Comparison of ENCODE assay signal across 8 cellular contexts in the genomic region with DNA sequence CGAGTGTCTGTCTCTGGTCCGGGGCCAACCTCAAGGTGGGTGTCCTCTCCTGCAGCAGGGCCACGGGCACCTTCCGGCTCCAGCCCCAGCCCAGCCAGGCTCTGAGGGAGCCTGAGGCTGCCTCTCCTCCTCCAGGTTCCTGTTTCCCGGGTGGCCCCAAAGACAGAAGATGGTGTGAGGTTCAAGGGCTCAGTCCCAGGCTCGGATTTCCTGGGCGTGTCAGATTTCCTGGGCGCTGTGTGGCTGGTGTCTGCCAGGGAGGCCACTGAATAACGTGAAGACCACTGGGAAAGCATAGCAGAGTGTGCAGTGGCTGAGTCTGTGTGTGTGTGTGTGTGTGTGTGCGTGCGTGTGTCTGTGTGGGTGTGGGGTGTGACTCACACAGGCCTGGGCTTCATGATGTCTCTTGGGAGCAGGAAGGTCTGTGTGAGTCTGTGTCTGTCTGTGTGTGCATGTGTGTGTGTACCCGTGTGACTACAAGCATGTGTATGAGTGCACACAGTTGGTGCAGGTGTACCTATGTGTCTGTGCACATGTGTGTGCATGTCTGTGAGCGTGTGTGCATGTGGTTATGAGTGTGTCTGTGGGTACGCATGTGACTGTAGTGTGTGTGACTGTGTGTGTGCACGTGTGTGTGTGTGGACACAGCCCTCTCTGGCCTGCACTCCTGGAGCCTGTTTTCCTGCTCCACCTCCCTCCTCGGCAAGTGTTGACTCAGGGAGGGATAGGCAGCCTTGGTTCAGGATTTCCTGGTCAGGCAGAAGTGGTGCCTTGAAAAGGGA. TPM values are rescaled to one million over a fixed set of nuclear protein-coding genes. Genes with fewer than 3 reads are reported as not detected.
DNase-seq lines count a peak whose midpoint lies in the region; ATAC-seq and TF ChIP-seq lines count a peak whose summit lies in the region.

No MANE protein-coding gene starts in this region.

- TF ChIP-seq POLR2A in body of pancreas (IDR thresholded peaks at IDR 0.05), result no peak
- no peak for TF ChIP-seq POLR2A in stomach (IDR thresholded peaks at IDR 0.05)

- peak; percentile 48 for DNase-seq in DMS53 treated with DMSO at 0.1 percent for 48 hours (lab: John Stamatoyannopoulos, UW; ENCODE audit: unreplicated experiment)
- DNase-seq in NCI-H2107 treated with DMSO at 0.1 percent for 48 hours (lab: John Stamatoyannopoulos, UW; ENCODE audit: unreplicated experiment), result peak; percentile 52
- DNase-seq in body of pancreas, result peak in 1 of 4 donors; percentile 61
- DNase-seq in lung (ENCODE audit: low spot score), result peak; percentile 76
- peak; percentile 73 for DNase-seq in stomach
- DNase-seq in OCI-M2 (lab: John Stamatoyannopoulos, UW; ENCODE audit: unreplicated experiment), result no peak

- peak; percentile 33 for ATAC-seq in body of pancreas
- ATAC-seq in lung (ENCODE audit: insufficient read depth, low FRiP score), result peak; percentile 63
- no peak for ATAC-seq in GM18870 (IDR thresholded peaks at IDR 0.05; ENCODE audit: unreplicated experiment)
- ATAC-seq in GM18873 (IDR thresholded peaks at IDR 0.05; ENCODE audit: low FRiP score, unreplicated experiment), result no peak

- H3K27me3 ChIP-seq in body of pancreas, result no peaks in the 10 kb centered on the region
- no peaks in the 10 kb centered on the region for H3K27me3 ChIP-seq in lung (ENCODE audit: control insufficient read depth, insufficient read depth)
- peaks cover 0 to 4% (median 0%) of the 10 kb centered on the region in 3 donors for H3K27me3 ChIP-seq in stomach

- no peaks in the 10 kb centered on the region for H3K36me3 ChIP-seq in body of pancreas (replicated peaks in 1 of 2; ENCODE audit: insufficient read depth in 1 of 2, low read depth in 2 of 2)
- no peaks in the 10 kb centered on the region for H3K36me3 ChIP-seq in lung (ENCODE audit: control insufficient read depth in 2 of 2, insufficient read depth in 2 of 2, low read length in 2 of 2)
- no peaks in the 10 kb centered on the region for H3K36me3 ChIP-seq in stomach

- H3K4me3 ChIP-seq in body of pancreas (no peak overlapping the region), lung (no peak overlapping the region), stomach (no peak overlapping the region)

- WGBS in body of pancreas, 2 donors, result 62 to 86% methylated on average over 1 to 15 of the region's 16 CpGs
- 26 to 34% methylated on average over 16 of the region's 16 CpGs for WGBS in lung, 2 donors
- WGBS in stomach, 5 donors, result 20 to 42% (median 34%) methylated on average over 9 to 16 of the region's 16 CpGs

- H3K27ac ChIP-seq in body of pancreas (no peak overlapping the region), lung (ENCODE audit: low read depth in 1 of 2, low read length in 1 of 2) (peak overlapping the region in 1 of 2 donors; percentile 77), stomach (peak overlapping the region; percentile 58 to 89 (median 82))

- peak in 1 of 7 experiments; percentile 36 for TF ChIP-seq CTCF in body of pancreas (IDR thresholded peaks at IDR 0.05)
- TF ChIP-seq CTCF in lung (IDR thresholded peaks at IDR 0.05; ENCODE audit: control extremely low read depth, extremely low read depth), result no peak
- TF ChIP-seq CTCF in stomach (IDR thresholded peaks at IDR 0.05), result no peak

- no peak for TF ChIP-seq EP300 in stomach (IDR thresholded peaks at IDR 0.05)

- H3K9me3 ChIP-seq in body of pancreas (no peaks in the 10 kb centered on the region), lung (ENCODE audit: control insufficient read depth in 2 of 2, insufficient read depth in 1 of 2, low read length in 1 of 2) (peaks cover 0 to 3% of the 10 kb centered on the region in 2 donors), stomach (no peaks in the 10 kb centered on the region)

- H3K4me1 ChIP-seq in body of pancreas, result peaks cover 8% of the 10 kb centered on the region
- peaks cover 0 to 12% of the 10 kb centered on the region in 2 donors for H3K4me1 ChIP-seq in lung (ENCODE audit: control insufficient read depth in 2 of 2, insufficient read depth in 2 of 2, low read length in 2 of 2)
- peaks cover 32 to 55% (median 49%) of the 10 kb centered on the region in 4 donors for H3K4me1 ChIP-seq in stomach

- intact Hi-C loops in body of pancreas (cut with DNase I), result no loop called here
- intact Hi-C loops in stomach (cut with DNase I; ENCODE audit: low total_unique reads), result no loop called here

RNA-seq across cellular contexts. Expression of gene CEBPA, which starts 28.3 kb away (rescaled TPM):
- total RNA-seq in body of pancreas (10 to 100 TPM; 12.5 to 73.2 TPM), lung (10 to 100 TPM; 51.3 to 71.0 TPM), stomach (100 to 1,000 TPM in 1 of 5 donors, 10 to 100 TPM in 3, 1 to 10 TPM in 1; 9.9 to 167 (median 18.7) TPM)
- polyA plus RNA-seq in lung (10 to 100 TPM; 20.4 to 93.8 TPM), stomach (10 to 100 TPM; 14.6 to 22.6 (median 19.1) TPM)

RNA-seq across cellular contexts. Expression of gene SLC7A10, which starts 48.4 kb away (rescaled TPM):
- 1 to 10 TPM in 1 of 2 donors, under 1 TPM in 1; 0.78 to 5.3 TPM for total RNA-seq in body of pancreas
- total RNA-seq in lung, result under 1 TPM; 0.21 to 0.71 TPM
- polyA plus RNA-seq in lung, result under 1 TPM; 0.02 to 0.10 TPM
- total RNA-seq in stomach, result under 1 TPM in 1 of 5 donors, not detected in 4; 0.73 TPM
- polyA plus RNA-seq in stomach, result not detected

Comparison
In these comparisons a context has a peak if more than half of its experiments do, and no peak if none do; other contexts are left out.
1. ATAC-seq: peak in body of pancreas (single experiment) and lung (single experiment); none in GM18870 (single experiment) and GM18873 (single experiment).
2. H3K27ac ChIP-seq: peak in stomach (5 of 5); none in body of pancreas (0 of 4).